ENCODE assay signal across 1 cellular context in the genomic region with DNA sequence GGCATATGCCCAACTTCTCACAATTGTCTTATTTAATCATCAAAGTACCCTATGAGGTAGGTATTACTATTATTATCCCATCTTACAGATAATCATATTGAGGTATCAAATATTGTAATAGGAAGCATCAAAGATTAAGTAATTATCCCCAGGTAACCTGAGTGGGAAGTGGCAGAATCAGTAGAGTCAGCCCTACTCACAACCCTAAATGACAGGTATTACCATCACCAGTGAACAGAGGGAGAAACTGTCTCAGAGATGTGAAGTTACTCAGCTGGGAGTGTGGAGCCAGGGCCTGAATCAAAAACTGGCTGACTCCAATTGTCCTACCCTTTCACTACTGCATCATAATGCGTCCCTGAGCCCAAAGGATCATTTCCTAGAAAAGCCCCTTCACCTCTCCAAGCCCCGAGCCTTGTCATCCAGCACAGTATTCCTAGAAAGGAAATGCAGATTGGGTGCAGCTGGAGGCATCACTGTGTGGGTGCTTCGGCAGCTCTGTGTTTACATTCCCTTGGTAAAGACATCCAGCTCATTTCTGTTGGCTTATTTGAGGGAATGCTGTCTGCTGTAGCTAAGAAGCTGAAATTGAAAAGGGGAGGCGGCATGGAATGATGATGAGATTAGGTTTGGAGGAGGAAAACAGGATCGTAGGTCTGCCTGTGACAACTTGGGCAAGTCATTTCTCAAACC.
TF ChIP-seq lines count a peak whose summit lies in the region.

No MANE protein-coding gene starts in this region.

TF ChIP-seq in WTC11, 78 proteins besides CTCF, POLR2A, EP300 and RAD21:
- TF ChIP-seq, protein P1, sequence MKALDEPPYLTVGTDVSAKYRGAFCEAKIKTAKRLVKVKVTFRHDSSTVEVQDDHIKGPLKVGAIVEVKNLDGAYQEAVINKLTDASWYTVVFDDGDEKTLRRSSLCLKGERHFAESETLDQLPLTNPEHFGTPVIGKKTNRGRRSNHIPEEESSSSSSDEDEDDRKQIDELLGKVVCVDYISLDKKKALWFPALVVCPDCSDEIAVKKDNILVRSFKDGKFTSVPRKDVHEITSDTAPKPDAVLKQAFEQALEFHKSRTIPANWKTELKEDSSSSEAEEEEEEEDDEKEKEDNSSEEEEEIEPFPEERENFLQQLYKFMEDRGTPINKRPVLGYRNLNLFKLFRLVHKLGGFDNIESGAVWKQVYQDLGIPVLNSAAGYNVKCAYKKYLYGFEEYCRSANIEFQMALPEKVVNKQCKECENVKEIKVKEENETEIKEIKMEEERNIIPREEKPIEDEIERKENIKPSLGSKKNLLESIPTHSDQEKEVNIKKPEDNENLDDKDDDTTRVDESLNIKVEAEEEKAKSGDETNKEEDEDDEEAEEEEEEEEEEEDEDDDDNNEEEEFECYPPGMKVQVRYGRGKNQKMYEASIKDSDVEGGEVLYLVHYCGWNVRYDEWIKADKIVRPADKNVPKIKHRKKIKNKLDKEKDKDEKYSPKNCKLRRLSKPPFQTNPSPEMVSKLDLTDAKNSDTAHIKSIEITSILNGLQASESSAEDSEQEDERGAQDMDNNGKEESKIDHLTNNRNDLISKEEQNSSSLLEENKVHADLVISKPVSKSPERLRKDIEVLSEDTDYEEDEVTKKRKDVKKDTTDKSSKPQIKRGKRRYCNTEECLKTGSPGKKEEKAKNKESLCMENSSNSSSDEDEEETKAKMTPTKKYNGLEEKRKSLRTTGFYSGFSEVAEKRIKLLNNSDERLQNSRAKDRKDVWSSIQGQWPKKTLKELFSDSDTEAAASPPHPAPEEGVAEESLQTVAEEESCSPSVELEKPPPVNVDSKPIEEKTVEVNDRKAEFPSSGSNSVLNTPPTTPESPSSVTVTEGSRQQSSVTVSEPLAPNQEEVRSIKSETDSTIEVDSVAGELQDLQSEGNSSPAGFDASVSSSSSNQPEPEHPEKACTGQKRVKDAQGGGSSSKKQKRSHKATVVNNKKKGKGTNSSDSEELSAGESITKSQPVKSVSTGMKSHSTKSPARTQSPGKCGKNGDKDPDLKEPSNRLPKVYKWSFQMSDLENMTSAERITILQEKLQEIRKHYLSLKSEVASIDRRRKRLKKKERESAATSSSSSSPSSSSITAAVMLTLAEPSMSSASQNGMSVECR (CRISPR knock-in tag; IDR thresholded peaks at IDR 0.05; ENCODE audit: borderline replicate concordance) = no peak
- TF ChIP-seq ELF4 (CRISPR knock-in tag; IDR thresholded peaks at IDR 0.05; ENCODE audit: low read depth) = no peak
- TF ChIP-seq, protein P2, sequence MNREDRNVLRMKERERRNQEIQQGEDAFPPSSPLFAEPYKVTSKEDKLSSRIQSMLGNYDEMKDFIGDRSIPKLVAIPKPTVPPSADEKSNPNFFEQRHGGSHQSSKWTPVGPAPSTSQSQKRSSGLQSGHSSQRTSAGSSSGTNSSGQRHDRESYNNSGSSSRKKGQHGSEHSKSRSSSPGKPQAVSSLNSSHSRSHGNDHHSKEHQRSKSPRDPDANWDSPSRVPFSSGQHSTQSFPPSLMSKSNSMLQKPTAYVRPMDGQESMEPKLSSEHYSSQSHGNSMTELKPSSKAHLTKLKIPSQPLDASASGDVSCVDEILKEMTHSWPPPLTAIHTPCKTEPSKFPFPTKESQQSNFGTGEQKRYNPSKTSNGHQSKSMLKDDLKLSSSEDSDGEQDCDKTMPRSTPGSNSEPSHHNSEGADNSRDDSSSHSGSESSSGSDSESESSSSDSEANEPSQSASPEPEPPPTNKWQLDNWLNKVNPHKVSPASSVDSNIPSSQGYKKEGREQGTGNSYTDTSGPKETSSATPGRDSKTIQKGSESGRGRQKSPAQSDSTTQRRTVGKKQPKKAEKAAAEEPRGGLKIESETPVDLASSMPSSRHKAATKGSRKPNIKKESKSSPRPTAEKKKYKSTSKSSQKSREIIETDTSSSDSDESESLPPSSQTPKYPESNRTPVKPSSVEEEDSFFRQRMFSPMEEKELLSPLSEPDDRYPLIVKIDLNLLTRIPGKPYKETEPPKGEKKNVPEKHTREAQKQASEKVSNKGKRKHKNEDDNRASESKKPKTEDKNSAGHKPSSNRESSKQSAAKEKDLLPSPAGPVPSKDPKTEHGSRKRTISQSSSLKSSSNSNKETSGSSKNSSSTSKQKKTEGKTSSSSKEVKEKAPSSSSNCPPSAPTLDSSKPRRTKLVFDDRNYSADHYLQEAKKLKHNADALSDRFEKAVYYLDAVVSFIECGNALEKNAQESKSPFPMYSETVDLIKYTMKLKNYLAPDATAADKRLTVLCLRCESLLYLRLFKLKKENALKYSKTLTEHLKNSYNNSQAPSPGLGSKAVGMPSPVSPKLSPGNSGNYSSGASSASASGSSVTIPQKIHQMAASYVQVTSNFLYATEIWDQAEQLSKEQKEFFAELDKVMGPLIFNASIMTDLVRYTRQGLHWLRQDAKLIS (CRISPR knock-in tag; IDR thresholded peaks at IDR 0.05; ENCODE audit: borderline replicate concordance) = no peak
- TF ChIP-seq, protein P3, sequence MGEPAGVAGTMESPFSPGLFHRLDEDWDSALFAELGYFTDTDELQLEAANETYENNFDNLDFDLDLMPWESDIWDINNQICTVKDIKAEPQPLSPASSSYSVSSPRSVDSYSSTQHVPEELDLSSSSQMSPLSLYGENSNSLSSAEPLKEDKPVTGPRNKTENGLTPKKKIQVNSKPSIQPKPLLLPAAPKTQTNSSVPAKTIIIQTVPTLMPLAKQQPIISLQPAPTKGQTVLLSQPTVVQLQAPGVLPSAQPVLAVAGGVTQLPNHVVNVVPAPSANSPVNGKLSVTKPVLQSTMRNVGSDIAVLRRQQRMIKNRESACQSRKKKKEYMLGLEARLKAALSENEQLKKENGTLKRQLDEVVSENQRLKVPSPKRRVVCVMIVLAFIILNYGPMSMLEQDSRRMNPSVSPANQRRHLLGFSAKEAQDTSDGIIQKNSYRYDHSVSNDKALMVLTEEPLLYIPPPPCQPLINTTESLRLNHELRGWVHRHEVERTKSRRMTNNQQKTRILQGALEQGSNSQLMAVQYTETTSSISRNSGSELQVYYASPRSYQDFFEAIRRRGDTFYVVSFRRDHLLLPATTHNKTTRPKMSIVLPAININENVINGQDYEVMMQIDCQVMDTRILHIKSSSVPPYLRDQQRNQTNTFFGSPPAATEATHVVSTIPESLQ (CRISPR knock-in tag; IDR thresholded peaks at IDR 0.05) = no peak
- TF ChIP-seq CBFB (CRISPR knock-in tag; IDR thresholded peaks at IDR 0.05; ENCODE audit: low read depth) = no peak
- no peak for TF ChIP-seq SMAD4 (CRISPR knock-in tag; IDR thresholded peaks at IDR 0.05)
- TF ChIP-seq RELA (CRISPR knock-in tag; IDR thresholded peaks at IDR 0.05; ENCODE audit: borderline replicate concordance) = no peak
- TF ChIP-seq MXD4 (CRISPR knock-in tag; IDR thresholded peaks at IDR 0.05; ENCODE audit: borderline replicate concordance) = no peak
- TF ChIP-seq ZNF138 (CRISPR knock-in tag; conservative IDR thresholded peaks at IDR 0.05) = no peak
- TF ChIP-seq FOXJ3 (CRISPR knock-in tag; IDR thresholded peaks at IDR 0.05; ENCODE audit: borderline replicate concordance) = no peak
- TF ChIP-seq ETV6 (CRISPR knock-in tag; IDR thresholded peaks at IDR 0.05) = no peak
- TF ChIP-seq FOXK1 (CRISPR knock-in tag; IDR thresholded peaks at IDR 0.05) = peak; percentile 70; the same call in 1 of the 2 replicates
- TF ChIP-seq, protein P4, sequence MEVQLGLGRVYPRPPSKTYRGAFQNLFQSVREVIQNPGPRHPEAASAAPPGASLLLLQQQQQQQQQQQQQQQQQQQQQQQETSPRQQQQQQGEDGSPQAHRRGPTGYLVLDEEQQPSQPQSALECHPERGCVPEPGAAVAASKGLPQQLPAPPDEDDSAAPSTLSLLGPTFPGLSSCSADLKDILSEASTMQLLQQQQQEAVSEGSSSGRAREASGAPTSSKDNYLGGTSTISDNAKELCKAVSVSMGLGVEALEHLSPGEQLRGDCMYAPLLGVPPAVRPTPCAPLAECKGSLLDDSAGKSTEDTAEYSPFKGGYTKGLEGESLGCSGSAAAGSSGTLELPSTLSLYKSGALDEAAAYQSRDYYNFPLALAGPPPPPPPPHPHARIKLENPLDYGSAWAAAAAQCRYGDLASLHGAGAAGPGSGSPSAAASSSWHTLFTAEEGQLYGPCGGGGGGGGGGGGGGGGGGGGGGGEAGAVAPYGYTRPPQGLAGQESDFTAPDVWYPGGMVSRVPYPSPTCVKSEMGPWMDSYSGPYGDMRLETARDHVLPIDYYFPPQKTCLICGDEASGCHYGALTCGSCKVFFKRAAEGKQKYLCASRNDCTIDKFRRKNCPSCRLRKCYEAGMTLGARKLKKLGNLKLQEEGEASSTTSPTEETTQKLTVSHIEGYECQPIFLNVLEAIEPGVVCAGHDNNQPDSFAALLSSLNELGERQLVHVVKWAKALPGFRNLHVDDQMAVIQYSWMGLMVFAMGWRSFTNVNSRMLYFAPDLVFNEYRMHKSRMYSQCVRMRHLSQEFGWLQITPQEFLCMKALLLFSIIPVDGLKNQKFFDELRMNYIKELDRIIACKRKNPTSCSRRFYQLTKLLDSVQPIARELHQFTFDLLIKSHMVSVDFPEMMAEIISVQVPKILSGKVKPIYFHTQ (CRISPR knock-in tag; IDR thresholded peaks at IDR 0.05) = peak; percentile 37; the same call in 1 of the 2 replicates
- TF ChIP-seq TP53 (CRISPR knock-in tag; IDR thresholded peaks at IDR 0.05) = no peak
- TF ChIP-seq ZNF671 (CRISPR knock-in tag; IDR thresholded peaks at IDR 0.05) = no peak
- TF ChIP-seq, protein P5, sequence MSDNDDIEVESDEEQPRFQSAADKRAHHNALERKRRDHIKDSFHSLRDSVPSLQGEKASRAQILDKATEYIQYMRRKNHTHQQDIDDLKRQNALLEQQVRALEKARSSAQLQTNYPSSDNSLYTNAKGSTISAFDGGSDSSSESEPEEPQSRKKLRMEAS (CRISPR knock-in tag; IDR thresholded peaks at IDR 0.05) = no peak
- TF ChIP-seq KAT7 (CRISPR knock-in tag; IDR thresholded peaks at IDR 0.05; ENCODE audit: borderline replicate concordance) = no peak
- TF ChIP-seq, protein P6, sequence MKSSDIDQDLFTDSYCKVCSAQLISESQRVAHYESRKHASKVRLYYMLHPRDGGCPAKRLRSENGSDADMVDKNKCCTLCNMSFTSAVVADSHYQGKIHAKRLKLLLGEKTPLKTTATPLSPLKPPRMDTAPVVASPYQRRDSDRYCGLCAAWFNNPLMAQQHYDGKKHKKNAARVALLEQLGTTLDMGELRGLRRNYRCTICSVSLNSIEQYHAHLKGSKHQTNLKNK (CRISPR knock-in tag; IDR thresholded peaks at IDR 0.05) = no peak
- 0 out of 2 replicates have a peak, but pooled peaks have one; percentile 7 for TF ChIP-seq NFATC4 (CRISPR knock-in tag; IDR thresholded peaks at IDR 0.05)
- no peak for TF ChIP-seq CREB1 (CRISPR knock-in tag; IDR thresholded peaks at IDR 0.05)
